Comparison of ENCODE assay signal across 9 cellular contexts in the genomic region with DNA sequence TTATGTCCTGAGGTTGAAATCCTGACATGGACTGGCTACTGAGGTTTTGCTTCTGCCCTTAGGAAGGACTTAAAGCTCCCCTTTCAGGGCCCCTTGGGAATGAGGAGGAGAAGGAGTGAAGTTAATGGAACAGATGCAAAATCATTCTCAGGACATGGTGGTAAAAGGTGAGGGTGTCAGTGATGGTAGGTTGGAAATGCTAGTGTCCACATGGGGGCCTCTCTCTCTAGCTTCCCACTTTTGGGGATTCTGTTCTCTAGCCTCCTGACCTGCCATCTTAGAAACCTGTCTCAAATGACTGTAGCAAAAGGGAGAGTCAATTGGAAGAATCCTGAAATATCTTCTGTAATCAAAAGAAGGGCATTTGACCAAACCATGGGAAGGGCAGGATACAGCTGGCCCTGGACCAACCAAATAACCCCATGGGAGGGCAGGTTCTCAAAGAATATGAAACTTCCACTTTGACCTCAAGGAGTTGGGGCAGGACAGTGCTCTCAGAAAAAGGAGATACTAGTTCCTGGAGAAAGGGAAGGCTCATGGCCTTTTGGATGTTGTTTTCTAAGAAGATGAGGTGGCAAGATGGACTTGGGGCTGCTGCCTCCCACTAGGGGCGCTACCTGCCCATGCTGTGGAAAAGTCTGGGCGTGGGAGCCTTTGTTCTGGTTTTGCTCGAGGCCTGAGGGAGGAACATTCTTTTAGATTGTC. TPM values are rescaled to one million over a fixed set of nuclear protein-coding genes. Genes with fewer than 3 reads are reported as not detected.
A peak's percentile ranks its signal among the peaks of the same experiment; 100 is the strongest.
DNase-seq lines count a peak whose midpoint lies in the region; ATAC-seq and TF ChIP-seq lines count a peak whose summit lies in the region.
"Had no signal": no experiment of that assay in that cellular context is flagged by ENCODE, and none has a peak within 500 bp of the region (broad histone marks: within the 10 kb centered on the region; RNA-seq: fewer than 3 reads in every experiment).

No MANE protein-coding gene starts in this region.

- no peak overlapping the region for H3K27ac ChIP-seq in HL-60 (replicated peaks)

- no peak for ATAC-seq in GM21390 (IDR thresholded peaks at IDR 0.05; ENCODE audit: unreplicated experiment)

- intact Hi-C loops in posterior vena cava (cut with DNase I): no loop called here

- H3K27me3 ChIP-seq in HL-60 (ENCODE audit: insufficient read depth, poor library complexity, severe bottlenecking): no peaks in the 10 kb centered on the region

- DNase-seq in COLO668 (lab: John Stamatoyannopoulos, UW; ENCODE audit: unreplicated experiment): peak; percentile 9
- DNase-seq in HL-60 (ENCODE audit: low read depth in 1 of 2, low spot score in 1 of 2): no peak
- DNase-seq in activated CD4-positive, alpha-beta T cell treated with anti-CD3 and anti-CD28 coated beads for 48 hours: peak; percentile 59
- DNase-seq in germinal center (ENCODE audit: low spot score): peak; percentile 53
- no peak for DNase-seq in NCI-H69 (lab: John Stamatoyannopoulos, UW)
- no peak for DNase-seq in NCI-H2029 (lab: John Stamatoyannopoulos, UW)
- DNase-seq in posterior vena cava (ENCODE audit: low spot score): no peak

- no peak overlapping the region for H3K4me3 ChIP-seq in HL-60 (replicated peaks; ENCODE audit: insufficient read depth, low read length)

- TF ChIP-seq CTCF in HL-60 (IDR thresholded peaks at IDR 0.05; ENCODE audit: insufficient read depth, low read length): peak; percentile 33

RNA-seq across cellular contexts. Expression of gene MLANA, which starts 21.2 kb away (rescaled TPM):
- not detected for total RNA-seq in posterior vena cava
- total RNA-seq: skeletal muscle tissue had no signal

RNA-seq across cellular contexts. Expression of gene ERMP1, which starts 36.5 kb away (rescaled TPM):
- total RNA-seq in posterior vena cava: 1 to 10 TPM; 7.0 to 8.5 TPM

Comparison
In these comparisons a context has a peak if more than half of its experiments do, and no peak if none do; other contexts are left out.
1. DNase-seq: peak in COLO668 (single experiment), activated CD4-positive, alpha-beta T cell treated with anti-CD3 and anti-CD28 coated beads for 48 hours (single experiment) and germinal center (single experiment); none in HL-60 (0 of 2), NCI-H69 (single experiment), NCI-H2029 (single experiment) and posterior vena cava (single experiment).